In the genomic region with DNA sequence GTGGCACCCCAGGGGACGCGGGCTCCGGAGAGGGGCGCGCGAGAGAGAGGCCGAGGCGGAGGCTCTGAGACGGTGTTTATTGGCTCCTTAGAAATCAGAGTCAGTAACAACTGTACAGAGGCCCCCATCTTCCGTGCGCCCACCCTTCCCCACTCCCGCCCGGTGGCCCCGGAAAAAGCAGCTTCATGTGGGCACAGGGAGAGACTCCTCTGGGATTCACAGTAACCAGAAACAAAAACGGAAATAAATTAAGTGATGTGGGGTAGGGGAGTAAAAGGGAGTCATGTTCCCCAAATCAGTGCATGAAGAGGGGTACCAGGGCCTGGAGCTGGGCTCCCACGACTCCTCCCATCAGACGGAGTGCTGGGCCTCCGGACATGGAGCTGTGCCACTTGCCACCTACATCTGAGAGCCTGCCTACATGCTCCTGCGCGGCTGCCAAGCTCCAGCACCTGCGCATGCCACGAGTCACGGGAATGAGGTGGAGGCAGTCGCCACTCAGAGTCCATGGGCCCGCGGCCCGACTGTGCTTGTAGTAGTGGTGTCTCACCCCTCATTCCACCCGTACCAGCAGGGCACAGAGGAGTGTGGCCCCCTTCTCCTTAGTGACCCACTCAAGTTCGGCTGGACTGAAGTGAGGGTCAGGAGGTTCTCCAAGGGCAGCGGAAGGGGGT, we compare ENCODE assay signal across 8 cellular contexts. TPM values are rescaled to one million over a fixed set of nuclear protein-coding genes. Genes with fewer than 3 reads are reported as not detected.
DNase-seq lines count a peak whose midpoint lies in the region; FAIRE-seq and TF ChIP-seq lines count a peak whose summit lies in the region.

No MANE protein-coding gene starts in this region.

- H3K4me1 ChIP-seq in esophagus (ENCODE audit: control insufficient read depth in 2 of 2, insufficient read depth in 2 of 2, low read length in 1 of 2), result peaks cover 0 to 10% of the 10 kb centered on the region in 2 donors

- DNase-seq in GM06990 (ENCODE audit: extremely low read depth, insufficient read length) (no peak), osteocyte (ENCODE audit: extremely low spot score, unreplicated experiment) (no peak), HTR-8/SVneo (ENCODE audit: insufficient read length, low spot score) (no peak), H4 (ENCODE audit: low spot score) (no peak), T1000 (lab: John Stamatoyannopoulos, UW) (no peak)
- no peak for DNase-seq in activated CD4-positive, alpha-beta T cell treated with anti-CD3 and anti-CD28 coated beads for 1 hour

- H3K27me3 ChIP-seq in GM06990 (replicated peaks; ENCODE audit: control insufficient read depth, insufficient read depth, low read length) (no peaks in the 10 kb centered on the region), esophagus (ENCODE audit: control insufficient read depth in 1 of 2, insufficient read depth in 2 of 2, low read length in 2 of 2) (no peaks in the 10 kb centered on the region)

- peak overlapping the region; percentile 98 for H3K27ac ChIP-seq in esophagus (ENCODE audit: low read depth in 2 of 2, low read length in 1 of 2)

- peaks cover 50% of the 10 kb centered on the region for H3K36me3 ChIP-seq in GM06990 (ENCODE audit: control insufficient read depth, insufficient read depth, low read length)
- peaks cover 25 to 42% of the 10 kb centered on the region in 2 donors for H3K36me3 ChIP-seq in esophagus (ENCODE audit: control insufficient read depth in 2 of 2, insufficient read depth in 2 of 2, low read length in 1 of 2)

- peaks cover 35% of the 10 kb centered on the region for H3K36me3 Mint-ChIP-seq in osteocyte (ENCODE audit: unreplicated experiment)

- FAIRE-seq in HTR-8/SVneo (lab: Jason Lieb, UNC), result no peak

- H3K27ac Mint-ChIP-seq in osteocyte (ENCODE audit: unreplicated experiment), result peak overlapping the region; percentile 77

- no peak for TF ChIP-seq CTCF in GM06990 (IDR thresholded peaks at IDR 0.05; ENCODE audit: insufficient read depth, low read length, poor library complexity, severe bottlenecking)
- TF ChIP-seq CTCF in osteocyte (IDR thresholded peaks at IDR 0.05), result no peak

- peak overlapping the region; percentile 79 for H3K4me3 Mint-ChIP-seq in osteocyte (ENCODE audit: unreplicated experiment)

- no peaks in the 10 kb centered on the region for H3K27me3 Mint-ChIP-seq in osteocyte (ENCODE audit: unreplicated experiment)

- no peaks in the 10 kb centered on the region for H3K9me3 ChIP-seq in esophagus (ENCODE audit: control insufficient read depth in 2 of 2, insufficient read depth in 1 of 2, low read depth in 1 of 2, low read length in 1 of 2)

- H3K9me3 Mint-ChIP-seq in osteocyte (ENCODE audit: unreplicated experiment), result no peaks in the 10 kb centered on the region

- WGBS in esophagus, 2 donors, result 27% methylated on average over 30 of the region's 30 CpGs

- H3K4me1 Mint-ChIP-seq in osteocyte (ENCODE audit: unreplicated experiment), result peaks cover 25% of the 10 kb centered on the region

- peak overlapping the region; percentile 85 for H3K4me3 ChIP-seq in GM06990 (replicated peaks; ENCODE audit: low read depth, low read length)
- peak overlapping the region; percentile 61 to 84 for H3K4me3 ChIP-seq in esophagus (ENCODE audit: low read depth in 1 of 2, low read length in 2 of 2)

TF ChIP-seq in PFSK-1, 5 proteins besides CTCF, POLR2A, EP300 and RAD21:
- TF ChIP-seq TAF1 (IDR thresholded peaks at IDR 0.05; ENCODE audit: borderline replicate concordance, insufficient read depth, low read length), result no peak
- TF ChIP-seq POLR2AphosphoS5 (IDR thresholded peaks at IDR 0.05; ENCODE audit: low read depth, low read length), result 0 out of 2 replicates have a peak, but pooled peaks have one; percentile 36
- TF ChIP-seq FOXP2 (optimal IDR thresholded peaks at IDR 0.05; ENCODE audit: borderline replicate concordance, extremely low read depth, extremely low read length, insufficient read depth), result no peak
- TF ChIP-seq SIN3A (IDR thresholded peaks at IDR 0.05; ENCODE audit: borderline replicate concordance, insufficient read depth, low read length), result no peak
- TF ChIP-seq, protein P1, sequence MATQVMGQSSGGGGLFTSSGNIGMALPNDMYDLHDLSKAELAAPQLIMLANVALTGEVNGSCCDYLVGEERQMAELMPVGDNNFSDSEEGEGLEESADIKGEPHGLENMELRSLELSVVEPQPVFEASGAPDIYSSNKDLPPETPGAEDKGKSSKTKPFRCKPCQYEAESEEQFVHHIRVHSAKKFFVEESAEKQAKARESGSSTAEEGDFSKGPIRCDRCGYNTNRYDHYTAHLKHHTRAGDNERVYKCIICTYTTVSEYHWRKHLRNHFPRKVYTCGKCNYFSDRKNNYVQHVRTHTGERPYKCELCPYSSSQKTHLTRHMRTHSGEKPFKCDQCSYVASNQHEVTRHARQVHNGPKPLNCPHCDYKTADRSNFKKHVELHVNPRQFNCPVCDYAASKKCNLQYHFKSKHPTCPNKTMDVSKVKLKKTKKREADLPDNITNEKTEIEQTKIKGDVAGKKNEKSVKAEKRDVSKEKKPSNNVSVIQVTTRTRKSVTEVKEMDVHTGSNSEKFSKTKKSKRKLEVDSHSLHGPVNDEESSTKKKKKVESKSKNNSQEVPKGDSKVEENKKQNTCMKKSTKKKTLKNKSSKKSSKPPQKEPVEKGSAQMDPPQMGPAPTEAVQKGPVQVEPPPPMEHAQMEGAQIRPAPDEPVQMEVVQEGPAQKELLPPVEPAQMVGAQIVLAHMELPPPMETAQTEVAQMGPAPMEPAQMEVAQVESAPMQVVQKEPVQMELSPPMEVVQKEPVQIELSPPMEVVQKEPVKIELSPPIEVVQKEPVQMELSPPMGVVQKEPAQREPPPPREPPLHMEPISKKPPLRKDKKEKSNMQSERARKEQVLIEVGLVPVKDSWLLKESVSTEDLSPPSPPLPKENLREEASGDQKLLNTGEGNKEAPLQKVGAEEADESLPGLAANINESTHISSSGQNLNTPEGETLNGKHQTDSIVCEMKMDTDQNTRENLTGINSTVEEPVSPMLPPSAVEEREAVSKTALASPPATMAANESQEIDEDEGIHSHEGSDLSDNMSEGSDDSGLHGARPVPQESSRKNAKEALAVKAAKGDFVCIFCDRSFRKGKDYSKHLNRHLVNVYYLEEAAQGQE (IDR thresholded peaks at IDR 0.05; ENCODE audit: insufficient read depth in 1 of 2, low read depth in 2 of 2, low read length in 2 of 2), result no peak

RNA-seq across cellular contexts. Expression of a gene that starts 0.5 kb away (rescaled TPM):
- 191 TPM for polyA plus RNA-seq in PFSK-1 (2012; ENCODE audit: insufficient read length, low read depth)
- polyA plus RNA-seq in esophagus, result 10 to 100 TPM; 54.5 to 56.5 TPM
- 54.9 and 61.9 TPM in 2 replicates for total RNA-seq in osteocyte
- 55.9 and 65.1 TPM in 2 replicates for total RNA-seq in H4 (2014; rRNA removed; shearing (Covaris generic))

RNA-seq across cellular contexts. Expression of a gene that starts 8.3 kb away (rescaled TPM):
- polyA plus RNA-seq in PFSK-1 (2012; ENCODE audit: insufficient read length, low read depth), result 1,521 TPM
- polyA plus RNA-seq in esophagus, result 100 to 1,000 TPM; 597 to 599 TPM
- 352 and 359 TPM in 2 replicates for total RNA-seq in osteocyte
- 460 and 526 TPM in 2 replicates for total RNA-seq in H4 (2014; rRNA removed; shearing (Covaris generic))

RNA-seq across cellular contexts. Expression of a gene that starts 13.4 kb away (rescaled TPM):
- polyA plus RNA-seq in PFSK-1 (2012; ENCODE audit: insufficient read length, low read depth), result 54.8 TPM
- 10 to 100 TPM; 15.7 to 32.1 TPM for polyA plus RNA-seq in esophagus
- total RNA-seq in osteocyte, result 38.0 and 45.1 TPM in 2 replicates
- 3.4 and 3.5 TPM in 2 replicates for total RNA-seq in H4 (2014; rRNA removed; shearing (Covaris generic))

RNA-seq across cellular contexts. Expression of a gene that starts 20.6 kb away (rescaled TPM):
- 12.3 TPM for polyA plus RNA-seq in PFSK-1 (2012; ENCODE audit: insufficient read length, low read depth)
- 1 to 10 TPM; 5.3 to 9.7 TPM for polyA plus RNA-seq in esophagus
- 2.0 and 4.2 TPM in 2 replicates for total RNA-seq in osteocyte
- total RNA-seq in H4 (2014; rRNA removed; shearing (Covaris generic)), result 0.19 TPM in 1 of 2 replicates, not detected in the other

RNA-seq across cellular contexts. Expression of a gene that starts 21.3 kb away (rescaled TPM):
- not detected for polyA plus RNA-seq in PFSK-1 (2012; ENCODE audit: insufficient read length, low read depth)
- 10 to 100 TPM in 1 of 2 donors, 1 to 10 TPM in 1; 2.8 to 13.0 TPM for polyA plus RNA-seq in esophagus
- 0.40 TPM in 1 of 2 replicates, not detected in the other for total RNA-seq in osteocyte
- not detected in 2 replicates for total RNA-seq in H4 (2014; rRNA removed; shearing (Covaris generic))
